8 cellular contexts compared by ENCODE assay signal in genomic region chr7:2157473-2158279, GRCh38.
DNase-seq lines count a peak whose midpoint lies in the region; ATAC-seq, FAIRE-seq and TF ChIP-seq lines count a peak whose summit lies in the region.

No MANE protein-coding gene starts in this region.

- POLR2A ChIA-PET in A549 (lab: Yijun Ruan, JAX) (no interaction called here), activated B cell treated with CpG ODN at 0.5 μM for 24 hours (lab: Charles Lee) (no interaction called here)
- POLR2A ChIA-PET in activated CD4-positive, alpha-beta memory T cell treated with anti-CD3 and anti-CD28 coated beads for 36 hours (lab: Charles Lee) = no interaction called here

- no peak for TF ChIP-seq POLR2A in A549 (IDR thresholded peaks at IDR 0.05; ENCODE audit: low read length)

- ATAC-seq in A549 (peak; percentile 61 to 81), activated B cell treated with CpG ODN at 0.5 μM for 24 hours (ENCODE audit: low read depth) (no peak)

- H3K4me1 Mint-ChIP-seq in activated B cell treated with CpG ODN at 0.5 μM for 24 hours = peaks cover 5% of the 10 kb centered on the region
- H3K4me1 Mint-ChIP-seq in activated CD4-positive, alpha-beta memory T cell treated with anti-CD3 and anti-CD28 coated beads for 36 hours (ENCODE audit: low read depth) = no peaks in the 10 kb centered on the region

- no peak overlapping the region for H3K4me3 Mint-ChIP-seq in activated B cell treated with CpG ODN at 0.5 μM for 24 hours
- no peak overlapping the region for H3K4me3 Mint-ChIP-seq in activated CD4-positive, alpha-beta memory T cell treated with anti-CD3 and anti-CD28 coated beads for 36 hours

- TF ChIP-seq CTCF in A549 (IDR thresholded peaks at IDR 0.05) (no peak), LNCaP clone FGC (IDR thresholded peaks at IDR 0.05; ENCODE audit: control insufficient read depth, extremely low read depth, insufficient read depth) (no peak), activated B cell treated with CpG ODN at 0.5 μM for 24 hours (IDR thresholded peaks at IDR 0.05) (no peak)

- H3K27ac ChIP-seq in A549 (no peak overlapping the region), temporal lobe (ENCODE audit: low read depth, low read length) (peak overlapping the region; percentile 92)

- WGBS in A549 (ENCODE audit: missing lambda C conversion rate) = 59% methylated on average over 19 of the region's 19 CpGs

- H3K4me3 ChIP-seq in A549 (no peak overlapping the region), LNCaP clone FGC (ENCODE audit: low read depth, low read length) (no peak overlapping the region)

- H3K27ac Mint-ChIP-seq in activated B cell treated with CpG ODN at 0.5 μM for 24 hours = peak overlapping the region; percentile 30
- no peak overlapping the region for H3K27ac Mint-ChIP-seq in activated CD4-positive, alpha-beta memory T cell treated with anti-CD3 and anti-CD28 coated beads for 36 hours

- FAIRE-seq in A549 (lab: Jason Lieb, UNC) = no peak

- H3K9me3 Mint-ChIP-seq in activated B cell treated with CpG ODN at 0.5 μM for 24 hours = no peaks in the 10 kb centered on the region
- no peaks in the 10 kb centered on the region for H3K9me3 Mint-ChIP-seq in activated CD4-positive, alpha-beta memory T cell treated with anti-CD3 and anti-CD28 coated beads for 36 hours

- intact Hi-C loops in activated B cell treated with CpG ODN at 0.5 μM for 24 hours (cut with micrococcal nuclease) = loop anchor here (5.0 kb wide), 1 partner anchor 55 kb away; no protein-coding TSS in a partner anchor
- intact Hi-C loops in activated CD4-positive, alpha-beta memory T cell treated with anti-CD3 and anti-CD28 coated beads for 36 hours (cut with micrococcal nuclease) = no loop called here

- no peaks in the 10 kb centered on the region for H3K27me3 Mint-ChIP-seq in activated B cell treated with CpG ODN at 0.5 μM for 24 hours
- no peaks in the 10 kb centered on the region for H3K27me3 Mint-ChIP-seq in activated CD4-positive, alpha-beta memory T cell treated with anti-CD3 and anti-CD28 coated beads for 36 hours

- TF ChIP-seq EP300 in A549 (IDR thresholded peaks at IDR 0.05) = no peak

- H3K4me1 ChIP-seq in A549 = peaks cover 28% of the 10 kb centered on the region

- H3K9me3 ChIP-seq in A549 = no peaks in the 10 kb centered on the region

- TF ChIP-seq RAD21 in A549 (conservative IDR thresholded peaks at IDR 0.05 in 1 of 2, IDR thresholded peaks at IDR 0.05 in 1 of 2) = no peak

- DNase-seq in A549 (ENCODE audit: low read depth in 1 of 2, low spot score in 1 of 2) = peak in 1 of 2 experiments; percentile 62
- peak; percentile 93 for DNase-seq in LNCaP clone FGC (ENCODE audit: low read depth)
- no peak for DNase-seq in activated B cell treated with CpG ODN at 0.5 μM for 24 hours
- DNase-seq in hippocampal formation (lab: John Stamatoyannopoulos, UW) = peak; percentile 68 to 76
- DNase-seq in activated CD4-positive, alpha-beta memory T cell treated with anti-CD3 and anti-CD28 coated beads for 36 hours = no peak
- DNase-seq in SIG-M5 (lab: John Stamatoyannopoulos, UW) = no peak
- DNase-seq in SK-N-DZ (ENCODE audit: low spot score) = no peak

- peaks cover 38% of the 10 kb centered on the region for H3K36me3 Mint-ChIP-seq in activated B cell treated with CpG ODN at 0.5 μM for 24 hours (ENCODE audit: low read depth)
- peaks cover 2% of the 10 kb centered on the region for H3K36me3 Mint-ChIP-seq in activated CD4-positive, alpha-beta memory T cell treated with anti-CD3 and anti-CD28 coated beads for 36 hours

- peak overlapping the region; percentile 36; the same call in 2 of the 3 replicates for H3K4me2 ChIP-seq in A549

- CTCF ChIA-PET in A549 (lab: Yijun Ruan, JAX) (interaction anchor here (1.0 to 1.7 kb wide), 6 partner anchors 9 to 190 kb away, joined by 3 to 4 read pairs (median 3); no protein-coding TSS in a partner anchor), activated B cell treated with CpG ODN at 0.5 μM for 24 hours (lab: Charles Lee) (no interaction called here)
- CTCF ChIA-PET in activated CD4-positive, alpha-beta memory T cell treated with anti-CD3 and anti-CD28 coated beads for 36 hours (lab: Charles Lee) = interaction anchor here (1.4 kb wide), 1 partner anchor 12 kb away, joined by 3 read pairs; no protein-coding TSS in a partner anchor

TF ChIP-seq in A549, 52 proteins besides CTCF, POLR2A, EP300 and RAD21:
- TF ChIP-seq GATA3 (IDR thresholded peaks at IDR 0.05; ENCODE audit: borderline replicate concordance) (0 out of 2 replicates have a peak, but pooled peaks have one; percentile 43), CEBPB (IDR thresholded peaks at IDR 0.05) (no peak)

Comparison
In these comparisons a context has a peak if more than half of its experiments do, and no peak if none do; other contexts are left out.
1. DNase-seq: peak in LNCaP clone FGC (single experiment) and hippocampal formation (2 of 2); none in activated B cell treated with CpG ODN at 0.5 μM for 24 hours (single experiment), activated CD4-positive, alpha-beta memory T cell treated with anti-CD3 and anti-CD28 coated beads for 36 hours (single experiment), SIG-M5 (single experiment) and SK-N-DZ (single experiment).